In genomic region chr1:21258331-21259134, GRCh38 we compare ENCODE assay signal across 18 cellular contexts. TPM values are rescaled to one million over a fixed set of nuclear protein-coding genes. Genes with fewer than 3 reads are reported as not detected.
A peak's percentile ranks its signal among the peaks of the same experiment; 100 is the strongest.
DNase-seq lines count a peak whose midpoint lies in the region; ATAC-seq lines count a peak whose summit lies in the region.
"Had no signal": no experiment of that assay in that cellular context is flagged by ENCODE, and none has a peak within 500 bp of the region (broad histone marks: within the 10 kb centered on the region; RNA-seq: fewer than 3 reads in every experiment).

No MANE protein-coding gene starts in this region.

- CTCF ChIA-PET in activated naive CD4-positive, alpha-beta T cell treated with anti-CD3 and anti-CD28 coated beads for 36 hours (lab: Charles Lee): interaction anchor here (0.6 to 11.7 kb wide), 6 partner anchors 13 to 1096 kb away, joined by 3 to 144 read pairs (median 8); no protein-coding TSS in a partner anchor

- H3K4me3 Mint-ChIP-seq in activated naive CD4-positive, alpha-beta T cell treated with anti-CD3 and anti-CD28 coated beads for 36 hours: peak overlapping the region; percentile 4
- peak overlapping the region; percentile 8 for H3K4me3 Mint-ChIP-seq in activated T-cell treated with anti-CD3 and anti-CD28 coated beads, Interleukin-2, amount 50 U/mL, for 4 hours
- peak overlapping the region; percentile 27 for H3K4me3 Mint-ChIP-seq in central memory CD8-positive, alpha-beta T cell
- H3K4me3 Mint-ChIP-seq in stimulated activated naive CD8-positive, alpha-beta T cell treated with anti-CD3 and anti-CD28 coated beads, Interleukin-15, amount 100 ng/mL, for 72 hours: peak overlapping the region; percentile 56 to 77
- H3K4me3 Mint-ChIP-seq: neural crest cell had no signal

- no peaks in the 10 kb centered on the region for H3K9me3 Mint-ChIP-seq in activated naive CD4-positive, alpha-beta T cell treated with anti-CD3 and anti-CD28 coated beads for 36 hours
- H3K9me3 Mint-ChIP-seq in activated T-cell treated with anti-CD3 and anti-CD28 coated beads, Interleukin-2, amount 50 U/mL, for 4 hours: no peaks in the 10 kb centered on the region
- no peaks in the 10 kb centered on the region for H3K9me3 Mint-ChIP-seq in central memory CD8-positive, alpha-beta T cell
- H3K9me3 Mint-ChIP-seq in stimulated activated naive CD8-positive, alpha-beta T cell treated with anti-CD3 and anti-CD28 coated beads, Interleukin-15, amount 100 ng/mL, for 72 hours: no peaks in the 10 kb centered on the region
- H3K9me3 Mint-ChIP-seq: neural crest cell had no signal

- H3K4me1 Mint-ChIP-seq in activated naive CD4-positive, alpha-beta T cell treated with anti-CD3 and anti-CD28 coated beads for 36 hours (ENCODE audit: low read depth): peaks cover 65% of the 10 kb centered on the region
- peaks cover 50% of the 10 kb centered on the region for H3K4me1 Mint-ChIP-seq in activated T-cell treated with anti-CD3 and anti-CD28 coated beads, Interleukin-2, amount 50 U/mL, for 4 hours (ENCODE audit: low read depth)
- H3K4me1 Mint-ChIP-seq in central memory CD8-positive, alpha-beta T cell: peaks cover 37% of the 10 kb centered on the region
- H3K4me1 Mint-ChIP-seq in stimulated activated naive CD8-positive, alpha-beta T cell treated with anti-CD3 and anti-CD28 coated beads, Interleukin-15, amount 100 ng/mL, for 72 hours: peaks cover 88% of the 10 kb centered on the region

- H3K27ac Mint-ChIP-seq in activated naive CD4-positive, alpha-beta T cell treated with anti-CD3 and anti-CD28 coated beads for 36 hours: peak overlapping the region; percentile 81
- peak overlapping the region; percentile 85 for H3K27ac Mint-ChIP-seq in central memory CD8-positive, alpha-beta T cell (ENCODE audit: low read depth)
- peak overlapping the region; percentile 73 to 84 for H3K27ac Mint-ChIP-seq in stimulated activated naive CD8-positive, alpha-beta T cell treated with anti-CD3 and anti-CD28 coated beads, Interleukin-15, amount 100 ng/mL, for 72 hours

- peak; percentile 26 to 31 for ATAC-seq in activated T-cell treated with anti-CD3 and anti-CD28 coated beads, Interleukin-2, amount 50 U/mL, for 4 hours
- ATAC-seq in central memory CD8-positive, alpha-beta T cell (replicated peaks; ENCODE audit: extremely low read depth, poor library complexity, severe bottlenecking): peak; percentile 73
- peak; percentile 88 for ATAC-seq in stimulated activated naive CD8-positive, alpha-beta T cell treated with anti-CD3 and anti-CD28 coated beads, Interleukin-15, amount 100 ng/mL, for 72 hours
- ATAC-seq in GM18520 (IDR thresholded peaks at IDR 0.05; ENCODE audit: unreplicated experiment) (no peak), HG02852 (IDR thresholded peaks at IDR 0.05; ENCODE audit: unreplicated experiment) (no peak)
- ATAC-seq: foreskin keratinocyte, lower lobe of right lung had no signal

- intact Hi-C loops in activated naive CD4-positive, alpha-beta T cell treated with anti-CD3 and anti-CD28 coated beads for 36 hours (cut with micrococcal nuclease): loop anchor here (1.0 to 10.0 kb wide), 2 partner anchors 35 to 396 kb away; no protein-coding TSS in a partner anchor

- peaks cover 64% of the 10 kb centered on the region for H3K36me3 Mint-ChIP-seq in activated naive CD4-positive, alpha-beta T cell treated with anti-CD3 and anti-CD28 coated beads for 36 hours (ENCODE audit: low read depth)
- peaks cover 47% of the 10 kb centered on the region for H3K36me3 Mint-ChIP-seq in activated T-cell treated with anti-CD3 and anti-CD28 coated beads, Interleukin-2, amount 50 U/mL, for 4 hours (ENCODE audit: insufficient read depth)
- H3K36me3 Mint-ChIP-seq in central memory CD8-positive, alpha-beta T cell (ENCODE audit: insufficient read depth): peaks cover 18% of the 10 kb centered on the region

- no peaks in the 10 kb centered on the region for H3K27me3 Mint-ChIP-seq in activated naive CD4-positive, alpha-beta T cell treated with anti-CD3 and anti-CD28 coated beads for 36 hours (ENCODE audit: low read depth)
- no peaks in the 10 kb centered on the region for H3K27me3 Mint-ChIP-seq in activated T-cell treated with anti-CD3 and anti-CD28 coated beads, Interleukin-2, amount 50 U/mL, for 4 hours (ENCODE audit: low read depth)
- H3K27me3 Mint-ChIP-seq in central memory CD8-positive, alpha-beta T cell: no peaks in the 10 kb centered on the region
- no peaks in the 10 kb centered on the region for H3K27me3 Mint-ChIP-seq in stimulated activated naive CD8-positive, alpha-beta T cell treated with anti-CD3 and anti-CD28 coated beads, Interleukin-15, amount 100 ng/mL, for 72 hours

- peak; percentile 62 for DNase-seq in activated naive CD4-positive, alpha-beta T cell treated with anti-CD3 and anti-CD28 coated beads for 36 hours
- no peak for DNase-seq in activated naive CD4-positive, alpha-beta T cell treated with anti-CD3 and anti-CD28 coated beads, Interleukin-2, amount 50 U/mL, for 16 hours
- DNase-seq in activated T-cell treated with anti-CD3 and anti-CD28 coated beads, Interleukin-2, amount 50 U/mL, for 4 hours: no peak
- no peak for DNase-seq in central memory CD8-positive, alpha-beta T cell (ENCODE audit: low spot score in 2 of 2)
- peak; percentile 24 to 80 for DNase-seq in stimulated activated naive CD8-positive, alpha-beta T cell treated with anti-CD3 and anti-CD28 coated beads, Interleukin-15, amount 100 ng/mL, for 72 hours
- DNase-seq in SHP77 treated with DMSO at 0.1 percent for 48 hours (lab: John Stamatoyannopoulos, UW): no peak
- DNase-seq: brain microvascular endothelial cell; lower lobe of right lung; MV-4-11; NCI-H2107; NK-92 treated with Interleukin-12 subunit alpha and Interleukin-12 subunit beta, amount 100 ng/mL, for 24 hours; SIG-M5; stimulated activated CD4-positive, alpha-beta T cell treated with anti-CD3 and anti-CD28 coated beads, Interleukin-4, amount 100 ng/mL, for 1 hour; stimulated activated naive CD4-positive, alpha-beta T cell treated with Interleukin-2 at 50 U/mL for 16 hours had no signal

RNA-seq across cellular contexts. Expression of gene ECE1, which starts 31.7 kb away (rescaled TPM):
- total RNA-seq in activated naive CD4-positive, alpha-beta T cell treated with anti-CD3 and anti-CD28 coated beads for 36 hours: 100 to 1,000 TPM; 160 to 166 TPM
- 100 to 1,000 TPM; 121 to 168 (median 149) TPM for total RNA-seq in activated T-cell treated with anti-CD3 and anti-CD28 coated beads, Interleukin-2, amount 50 U/mL, for 4 hours

Comparison
In these comparisons a context has a peak if more than half of its experiments do, and no peak if none do; other contexts are left out.
1. DNase-seq: peak in activated naive CD4-positive, alpha-beta T cell treated with anti-CD3 and anti-CD28 coated beads for 36 hours (single experiment) and stimulated activated naive CD8-positive, alpha-beta T cell treated with anti-CD3 and anti-CD28 coated beads, Interleukin-15, amount 100 ng/mL, for 72 hours (2 of 2); none in activated naive CD4-positive, alpha-beta T cell treated with anti-CD3 and anti-CD28 coated beads, Interleukin-2, amount 50 U/mL, for 16 hours (single experiment), activated T-cell treated with anti-CD3 and anti-CD28 coated beads, Interleukin-2, amount 50 U/mL, for 4 hours (single experiment), central memory CD8-positive, alpha-beta T cell (0 of 2) and SHP77 treated with DMSO at 0.1 percent for 48 hours (single experiment).
2. H3K4me3 Mint-ChIP-seq: peak in every context shown above with its lines; median percentile 66 in stimulated activated naive CD8-positive, alpha-beta T cell treated with anti-CD3 and anti-CD28 coated beads, Interleukin-15, amount 100 ng/mL, for 72 hours; 27 in central memory CD8-positive, alpha-beta T cell; 8 in activated T-cell treated with anti-CD3 and anti-CD28 coated beads, Interleukin-2, amount 50 U/mL, for 4 hours; 4 in activated naive CD4-positive, alpha-beta T cell treated with anti-CD3 and anti-CD28 coated beads for 36 hours.
3. ATAC-seq: peak in activated T-cell treated with anti-CD3 and anti-CD28 coated beads, Interleukin-2, amount 50 U/mL, for 4 hours (2 of 2), central memory CD8-positive, alpha-beta T cell (single experiment) and stimulated activated naive CD8-positive, alpha-beta T cell treated with anti-CD3 and anti-CD28 coated beads, Interleukin-15, amount 100 ng/mL, for 72 hours (single experiment); none in GM18520 (single experiment) and HG02852 (single experiment).
4. Peak in every context shown above with its lines, with median percentiles within 50 percentile points of each other: H3K27ac Mint-ChIP-seq.